In genomic region chr14:90675399-90675798, GRCh38 we compare ENCODE assay signal across 13 cellular contexts.
DNase-seq lines count a peak whose midpoint lies in the region; ATAC-seq and TF ChIP-seq lines count a peak whose summit lies in the region.
"Had no signal": no experiment of that assay in that cellular context is flagged by ENCODE, and none has a peak within 500 bp of the region (broad histone marks: within the 10 kb centered on the region; RNA-seq: fewer than 3 reads in every experiment).

No MANE protein-coding gene starts in this region.

- DNase-seq in Ammon's horn (ENCODE audit: low spot score) (peak; percentile 62), NCI-H1694 (lab: John Stamatoyannopoulos, UW) (peak; percentile 96), caudate nucleus (lab: John Stamatoyannopoulos, UW) (peak in 1 of 61 donors; percentile 97), myocyte (ENCODE audit: low read depth) (peak; percentile 98), globus pallidus (ENCODE audit: low spot score) (no peak), GM23338 (ENCODE audit: low spot score) (no peak), kidney glomerular epithelial cell (lab: John Stamatoyannopoulos, UW) (no peak)
- no peak for DNase-seq in T-helper 2 cell treated with Interferon-gamma antibody and Interleukin-4, amounts not matched to agents 5 μg/mL and 100 μg/mL, for 36 hours (ENCODE audit: low spot score)
- DNase-seq: activated CD8-positive, alpha-beta T cell treated with anti-CD3 and anti-CD28 coated beads, Interleukin-2, amount 10 ng/mL, durations not matched to agents 7 days and 5 days; immature natural killer cell; Kasumi-1 had no signal

- ATAC-seq in GM23338: no peak
- ATAC-seq: activated CD8-positive, alpha-beta T cell treated with anti-CD3 and anti-CD28 coated beads, Interleukin-2, amount 10 ng/mL, durations not matched to agents 7 days and 5 days had no signal

- H3K27me3 Mint-ChIP-seq in T-helper 2 cell treated with Interferon-gamma antibody and Interleukin-4, amounts not matched to agents 5 μg/mL and 100 μg/mL, for 36 hours (ENCODE audit: low read depth): no peaks in the 10 kb centered on the region
- no peaks in the 10 kb centered on the region for H3K27me3 Mint-ChIP-seq in GM23338 (ENCODE audit: insufficient read depth, low read depth, poor library complexity)
- H3K27me3 Mint-ChIP-seq: central memory CD8-positive, alpha-beta T cell had no signal

- no peak overlapping the region for H2AFZ ChIP-seq in GM23338

- no peaks in the 10 kb centered on the region for H3K9me3 Mint-ChIP-seq in T-helper 2 cell treated with Interferon-gamma antibody and Interleukin-4, amounts not matched to agents 5 μg/mL and 100 μg/mL, for 36 hours
- no peaks in the 10 kb centered on the region for H3K9me3 Mint-ChIP-seq in GM23338
- H3K9me3 Mint-ChIP-seq: central memory CD8-positive, alpha-beta T cell; immature natural killer cell had no signal

- no peaks in the 10 kb centered on the region for H4K20me1 ChIP-seq in GM23338 (replicated peaks; ENCODE audit: insufficient read depth)

- H3K4me3 ChIP-seq in GM23338: no peak overlapping the region
- H3K4me3 ChIP-seq: prostate gland had no signal

- H3K36me3 Mint-ChIP-seq in T-helper 2 cell treated with Interferon-gamma antibody and Interleukin-4, amounts not matched to agents 5 μg/mL and 100 μg/mL, for 36 hours (ENCODE audit: low read depth): no peaks in the 10 kb centered on the region
- no peaks in the 10 kb centered on the region; the same call in 2 of the 3 replicates for H3K36me3 Mint-ChIP-seq in GM23338 (ENCODE audit: low read depth)
- H3K36me3 Mint-ChIP-seq: immature natural killer cell had no signal

- no peak overlapping the region for H3K4me3 Mint-ChIP-seq in T-helper 2 cell treated with Interferon-gamma antibody and Interleukin-4, amounts not matched to agents 5 μg/mL and 100 μg/mL, for 36 hours
- no peak overlapping the region for H3K4me3 Mint-ChIP-seq in GM23338
- H3K4me3 Mint-ChIP-seq: activated CD8-positive, alpha-beta T cell treated with anti-CD3 and anti-CD28 coated beads, Interleukin-2, amount 10 ng/mL, durations not matched to agents 7 days and 5 days; central memory CD8-positive, alpha-beta T cell; immature natural killer cell had no signal

- no peak overlapping the region for H3K4me2 ChIP-seq in GM23338

- H3F3A ChIP-seq in GM23338 (replicated peaks; ENCODE audit: low read depth): no peaks in the 10 kb centered on the region

- no peaks in the 10 kb centered on the region for H3K27me3 ChIP-seq in GM23338 (ENCODE audit: insufficient read depth)

- H3K4me1 Mint-ChIP-seq in T-helper 2 cell treated with Interferon-gamma antibody and Interleukin-4, amounts not matched to agents 5 μg/mL and 100 μg/mL, for 36 hours (ENCODE audit: low read depth): peaks cover 21% of the 10 kb centered on the region
- H3K4me1 Mint-ChIP-seq in GM23338: peaks cover 7% of the 10 kb centered on the region; the same call in 2 of the 3 replicates

- no peaks in the 10 kb centered on the region for H3K36me3 ChIP-seq in GM23338 (ENCODE audit: insufficient read depth)
- H3K36me3 ChIP-seq: prostate gland had no signal

- no peaks in the 10 kb centered on the region for H3K4me1 ChIP-seq in GM23338 (ENCODE audit: insufficient read depth)
- H3K4me1 ChIP-seq: prostate gland had no signal

- peak overlapping the region; percentile 61 for H3K27ac ChIP-seq in caudate nucleus (ENCODE audit: low read depth, low read length)
- H3K27ac ChIP-seq in GM23338 (ENCODE audit: low read depth): no peak overlapping the region
- H3K27ac ChIP-seq: prostate gland had no signal

- no peak for TF ChIP-seq CTCF in GM23338 (conservative IDR thresholded peaks at IDR 0.05; ENCODE audit: low read depth in 2 of 2)

- H3K27ac Mint-ChIP-seq in T-helper 2 cell treated with Interferon-gamma antibody and Interleukin-4, amounts not matched to agents 5 μg/mL and 100 μg/mL, for 36 hours: no peak overlapping the region
- H3K27ac Mint-ChIP-seq in GM23338: no peak overlapping the region
- H3K27ac Mint-ChIP-seq: activated CD8-positive, alpha-beta T cell treated with anti-CD3 and anti-CD28 coated beads, Interleukin-2, amount 10 ng/mL, durations not matched to agents 7 days and 5 days; immature natural killer cell had no signal

- peaks cover 5% of the 10 kb centered on the region; the same call in 1 of the 2 replicates for H3K9me2 ChIP-seq in GM23338 (ENCODE audit: insufficient read depth)

- no peaks in the 10 kb centered on the region for H3K79me2 ChIP-seq in GM23338 (replicated peaks; ENCODE audit: insufficient read depth)

TF ChIP-seq in GM23338, 12 proteins besides CTCF, POLR2A, EP300 and RAD21 (continues in another document):
- no peak for TF ChIP-seq JUNB (IDR thresholded peaks at IDR 0.05; ENCODE audit: unreplicated experiment)
- TF ChIP-seq ETS1 (IDR thresholded peaks at IDR 0.05): no peak
- TF ChIP-seq NANOG (IDR thresholded peaks at IDR 0.05; ENCODE audit: borderline replicate concordance): no peak
- no peak for TF ChIP-seq ZNF331 (CRISPR knock-in tag; IDR thresholded peaks at IDR 0.05; ENCODE audit: low read depth)
- no peak for TF ChIP-seq ZNF114 (CRISPR knock-in tag; IDR thresholded peaks at IDR 0.05)
- TF ChIP-seq, protein P1, sequence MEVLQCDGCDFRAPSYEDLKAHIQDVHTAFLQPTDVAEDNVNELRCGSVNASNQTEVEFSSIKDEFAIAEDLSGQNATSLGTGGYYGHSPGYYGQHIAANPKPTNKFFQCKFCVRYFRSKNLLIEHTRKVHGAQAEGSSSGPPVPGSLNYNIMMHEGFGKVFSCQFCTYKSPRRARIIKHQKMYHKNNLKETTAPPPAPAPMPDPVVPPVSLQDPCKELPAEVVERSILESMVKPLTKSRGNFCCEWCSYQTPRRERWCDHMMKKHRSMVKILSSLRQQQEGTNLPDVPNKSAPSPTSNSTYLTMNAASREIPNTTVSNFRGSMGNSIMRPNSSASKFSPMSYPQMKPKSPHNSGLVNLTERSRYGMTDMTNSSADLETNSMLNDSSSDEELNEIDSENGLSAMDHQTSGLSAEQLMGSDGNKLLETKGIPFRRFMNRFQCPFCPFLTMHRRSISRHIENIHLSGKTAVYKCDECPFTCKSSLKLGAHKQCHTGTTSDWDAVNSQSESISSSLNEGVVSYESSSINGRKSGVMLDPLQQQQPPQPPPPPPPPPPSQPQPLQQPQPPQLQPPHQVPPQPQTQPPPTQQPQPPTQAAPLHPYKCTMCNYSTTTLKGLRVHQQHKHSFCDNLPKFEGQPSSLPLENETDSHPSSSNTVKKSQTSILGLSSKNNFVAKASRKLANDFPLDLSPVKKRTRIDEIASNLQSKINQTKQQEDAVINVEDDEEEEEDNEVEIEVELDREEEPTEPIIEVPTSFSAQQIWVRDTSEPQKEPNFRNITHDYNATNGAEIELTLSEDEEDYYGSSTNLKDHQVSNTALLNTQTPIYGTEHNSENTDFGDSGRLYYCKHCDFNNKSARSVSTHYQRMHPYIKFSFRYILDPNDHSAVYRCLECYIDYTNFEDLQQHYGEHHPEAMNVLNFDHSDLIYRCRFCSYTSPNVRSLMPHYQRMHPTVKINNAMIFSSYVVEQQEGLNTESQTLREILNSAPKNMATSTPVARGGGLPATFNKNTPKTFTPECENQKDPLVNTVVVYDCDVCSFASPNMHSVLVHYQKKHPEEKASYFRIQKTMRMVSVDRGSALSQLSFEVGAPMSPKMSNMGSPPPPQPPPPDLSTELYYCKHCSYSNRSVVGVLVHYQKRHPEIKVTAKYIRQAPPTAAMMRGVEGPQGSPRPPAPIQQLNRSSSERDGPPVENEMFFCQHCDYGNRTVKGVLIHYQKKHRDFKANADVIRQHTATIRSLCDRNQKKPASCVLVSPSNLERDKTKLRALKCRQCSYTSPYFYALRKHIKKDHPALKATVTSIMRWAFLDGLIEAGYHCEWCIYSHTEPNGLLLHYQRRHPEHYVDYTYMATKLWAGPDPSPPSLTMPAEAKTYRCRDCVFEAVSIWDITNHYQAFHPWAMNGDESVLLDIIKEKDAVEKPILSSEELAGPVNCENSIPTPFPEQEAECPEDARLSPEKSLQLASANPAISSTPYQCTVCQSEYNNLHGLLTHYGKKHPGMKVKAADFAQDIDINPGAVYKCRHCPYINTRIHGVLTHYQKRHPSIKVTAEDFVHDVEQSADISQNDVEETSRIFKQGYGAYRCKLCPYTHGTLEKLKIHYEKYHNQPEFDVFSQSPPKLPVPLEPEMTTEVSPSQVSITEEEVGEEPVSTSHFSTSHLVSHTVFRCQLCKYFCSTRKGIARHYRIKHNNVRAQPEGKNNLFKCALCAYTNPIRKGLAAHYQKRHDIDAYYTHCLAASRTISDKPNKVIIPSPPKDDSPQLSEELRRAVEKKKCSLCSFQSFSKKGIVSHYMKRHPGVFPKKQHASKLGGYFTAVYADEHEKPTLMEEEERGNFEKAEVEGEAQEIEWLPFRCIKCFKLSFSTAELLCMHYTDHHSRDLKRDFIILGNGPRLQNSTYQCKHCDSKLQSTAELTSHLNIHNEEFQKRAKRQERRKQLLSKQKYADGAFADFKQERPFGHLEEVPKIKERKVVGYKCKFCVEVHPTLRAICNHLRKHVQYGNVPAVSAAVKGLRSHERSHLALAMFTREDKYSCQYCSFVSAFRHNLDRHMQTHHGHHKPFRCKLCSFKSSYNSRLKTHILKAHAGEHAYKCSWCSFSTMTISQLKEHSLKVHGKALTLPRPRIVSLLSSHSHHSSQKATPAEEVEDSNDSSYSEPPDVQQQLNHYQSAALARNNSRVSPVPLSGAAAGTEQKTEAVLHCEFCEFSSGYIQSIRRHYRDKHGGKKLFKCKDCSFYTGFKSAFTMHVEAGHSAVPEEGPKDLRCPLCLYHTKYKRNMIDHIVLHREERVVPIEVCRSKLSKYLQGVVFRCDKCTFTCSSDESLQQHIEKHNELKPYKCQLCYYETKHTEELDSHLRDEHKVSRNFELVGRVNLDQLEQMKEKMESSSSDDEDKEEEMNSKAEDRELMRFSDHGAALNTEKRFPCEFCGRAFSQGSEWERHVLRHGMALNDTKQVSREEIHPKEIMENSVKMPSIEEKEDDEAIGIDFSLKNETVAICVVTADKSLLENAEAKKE (CRISPR knock-in tag; IDR thresholded peaks at IDR 0.05): no peak

Comparison
In these comparisons a context has a peak if more than half of its experiments do, and no peak if none do; other contexts are left out.
1. DNase-seq: peak in Ammon's horn (single experiment), NCI-H1694 (single experiment) and myocyte (single experiment); none in globus pallidus (single experiment), T-helper 2 cell treated with Interferon-gamma antibody and Interleukin-4, amounts not matched to agents 5 μg/mL and 100 μg/mL, for 36 hours (single experiment), GM23338 (single experiment) and kidney glomerular epithelial cell (single experiment).